In genomic region chr1:155509064-155509463, GRCh38 we compare ENCODE assay signal across 30 cellular contexts.
"Had no signal": no experiment of that assay in that cellular context is flagged by ENCODE, and none has a peak within 500 bp of the region (broad histone marks: within the 10 kb centered on the region; RNA-seq: fewer than 3 reads in every experiment).

No MANE protein-coding gene starts in this region.

- FAIRE-seq: frontal cortex had no signal

- H3K4me1 ChIP-seq: colonic mucosa had no signal

- H3K27ac Mint-ChIP-seq: activated naive CD8-positive, alpha-beta T cell treated with anti-CD3 and anti-CD28 coated beads, Interleukin-2, amount 10 ng/mL, durations not matched to agents 7 days and 5 days; nephron progenitor cell; stimulated activated naive B cell treated with anti-CD40 and anti-IgM and Interleukin-4, amounts not matched to agents 10 μg/mL and 1 μg/mL and 100 μg/mL, for 72 hours had no signal

- H3K4me2 ChIP-seq: smooth muscle cell had no signal

- H3K4me3 Mint-ChIP-seq: activated naive CD4-positive, alpha-beta T cell treated with anti-CD3 and anti-CD28 coated beads, Interleukin-2, amount 10 ng/mL, durations not matched to agents 7 days and 5 days; activated naive CD8-positive, alpha-beta T cell treated with anti-CD3 and anti-CD28 coated beads, Interleukin-2, amount 10 ng/mL, durations not matched to agents 7 days and 5 days; brain; nephron progenitor cell; stimulated activated naive B cell treated with anti-CD40 and anti-IgM and Interleukin-4, amounts not matched to agents 10 μg/mL and 1 μg/mL and 100 μg/mL, for 72 hours had no signal

- H3K9me3 Mint-ChIP-seq: activated naive CD4-positive, alpha-beta T cell treated with anti-CD3 and anti-CD28 coated beads, Interleukin-2, amount 10 ng/mL, durations not matched to agents 7 days and 5 days; activated naive CD8-positive, alpha-beta T cell treated with anti-CD3 and anti-CD28 coated beads, Interleukin-2, amount 10 ng/mL, durations not matched to agents 7 days and 5 days; brain; nephron progenitor cell; stimulated activated naive B cell treated with anti-CD40 and anti-IgM and Interleukin-4, amounts not matched to agents 10 μg/mL and 1 μg/mL and 100 μg/mL, for 72 hours had no signal

- H3K27ac ChIP-seq: ascending aorta, cardiac muscle cell, colonic mucosa, left lung, lower lobe of right lung, ovary, suprapubic skin, tibial artery, upper lobe of right lung had no signal

- H3K9me3 ChIP-seq: ascending aorta, colonic mucosa, left lung, lower lobe of right lung, mucosa of descending colon, ovary, suprapubic skin, tibial artery, upper lobe of right lung had no signal

- ATAC-seq: mucosa of descending colon; stimulated activated naive B cell treated with anti-CD40 and anti-IgM and Interleukin-4, amounts not matched to agents 10 μg/mL and 1 μg/mL and 100 μg/mL, for 72 hours; upper lobe of right lung had no signal

- H3K27me3 Mint-ChIP-seq: activated naive CD4-positive, alpha-beta T cell treated with anti-CD3 and anti-CD28 coated beads, Interleukin-2, amount 10 ng/mL, durations not matched to agents 7 days and 5 days; activated naive CD8-positive, alpha-beta T cell treated with anti-CD3 and anti-CD28 coated beads, Interleukin-2, amount 10 ng/mL, durations not matched to agents 7 days and 5 days; brain; progenitor cell of endocrine pancreas; stimulated activated naive B cell treated with anti-CD40 and anti-IgM and Interleukin-4, amounts not matched to agents 10 μg/mL and 1 μg/mL and 100 μg/mL, for 72 hours had no signal

- H3K4me3 ChIP-seq: ascending aorta, cardiac muscle cell, colonic mucosa, left lung, lower lobe of right lung, mucosa of descending colon, ovary, smooth muscle cell, suprapubic skin, tibial artery, upper lobe of right lung had no signal

- H3K36me3 ChIP-seq: cardiac muscle cell, colonic mucosa, ovary, suprapubic skin had no signal

- DNase-seq: activated CD4-positive, alpha-beta T cell treated with anti-CD3 and anti-CD28 coated beads for 4 hours; activated CD4-positive, alpha-beta T cell treated with anti-CD3 and anti-CD28 coated beads, Interleukin-2, amount 50 U/mL, for 48 hours; activated CD4-positive, CD25-positive, alpha-beta regulatory T cell; activated CD8-positive, alpha-beta memory T cell treated with anti-CD3 and anti-CD28 coated beads for 24 hours; activated effector memory CD4-positive, alpha-beta T cell treated with anti-CD3 and anti-CD28 coated beads, Interleukin-2, amount 50 U/mL, for 16 hours; activated naive CD4-positive, alpha-beta T cell treated with anti-CD3 and anti-CD28 coated beads, Interleukin-2, amount 10 ng/mL, durations not matched to agents 7 days and 5 days; activated naive CD8-positive, alpha-beta T cell treated with anti-CD3 and anti-CD28 coated beads, Interleukin-2, amount 10 ng/mL, durations not matched to agents 7 days and 5 days; cerebellar nuclear complex; colonic mucosa; effector CD8-positive, alpha-beta T cell; kidney glomerular epithelial cell; left lung; lower lobe of right lung; mesendoderm; mucosa of descending colon; nephron progenitor cell; ovary; stimulated activated CD4-positive, alpha-beta T cell treated with anti-CD3 and anti-CD28 coated beads, Interleukin-1b, Interleukin-23, amount 100 ng/mL, for 48 hours; stimulated activated CD4-positive, alpha-beta T cell treated with anti-CD3 and anti-CD28 coated beads, Interleukin-4, amount 100 ng/mL, for 4 hours; stimulated activated CD8-positive, alpha-beta memory T cell treated with anti-CD3 and anti-CD28 coated beads, Interleukin-4, amount 100 ng/mL, for 48 hours; stimulated activated naive B cell treated with anti-CD40 and anti-IgM and Interleukin-4, amounts not matched to agents 10 μg/mL and 1 μg/mL and 100 μg/mL, for 72 hours; tibial artery; upper lobe of right lung had no signal

- H3K27me3 ChIP-seq: ascending aorta, cardiac muscle cell, colonic mucosa, left lung, ovary, suprapubic skin, tibial artery, upper lobe of right lung had no signal
